ENCODE assay signal across 8 cellular contexts in genomic region chr3:15426579-15427118, GRCh38. TPM values are rescaled to one million over a fixed set of nuclear protein-coding genes. Genes with fewer than 3 reads are reported as not detected.
DNase-seq lines count a peak whose midpoint lies in the region; ATAC-seq, FAIRE-seq and TF ChIP-seq lines count a peak whose summit lies in the region.

No MANE protein-coding gene starts in this region.

- H3K4me3 ChIP-seq in GM12878 (peak overlapping the region; percentile 95), lower lobe of right lung (peak overlapping the region; percentile 84), transverse colon (peak overlapping the region; percentile 72 to 88 (median 77))

- no peak for TF ChIP-seq RAD21 in GM12878 (IDR thresholded peaks at IDR 0.05; ENCODE audit: insufficient read depth, low read depth, low read length)

- H3K9ac ChIP-seq in GM12878 (ENCODE audit: control insufficient read depth, insufficient read depth, low read length): peak overlapping the region; percentile 71

- TF ChIP-seq CTCF in GM12878 (IDR thresholded peaks at IDR 0.05 in 2 of 3, conservative IDR thresholded peaks at IDR 0.05 in 1 of 3; ENCODE audit: control insufficient read depth in 2 of 3, extremely low read depth in 1 of 3, insufficient read depth in 1 of 3, low read depth in 3 of 3, low read length in 3 of 3) (no peak), lower lobe of right lung (IDR thresholded peaks at IDR 0.05) (no peak), transverse colon (IDR thresholded peaks at IDR 0.05) (no peak)

- peaks cover 50% of the 10 kb centered on the region for H3K4me1 Mint-ChIP-seq in activated naive CD4-positive, alpha-beta T cell treated with anti-CD3 and anti-CD28 coated beads, Interleukin-2, amount 10 ng/mL, durations not matched to agents 7 days and 5 days

- peaks cover 2% of the 10 kb centered on the region for H3K9me3 Mint-ChIP-seq in activated naive CD4-positive, alpha-beta T cell treated with anti-CD3 and anti-CD28 coated beads, Interleukin-2, amount 10 ng/mL, durations not matched to agents 7 days and 5 days

- no peak for DNase-seq in activated naive CD4-positive, alpha-beta T cell treated with anti-CD3 and anti-CD28 coated beads, Interleukin-2, amount 10 ng/mL, durations not matched to agents 7 days and 5 days
- no peak for DNase-seq in activated naive CD4-positive, alpha-beta T cell (lab: John Stamatoyannopoulos, UW)
- DNase-seq in GM12878 (ENCODE audit: low read depth, low spot score): no peak
- DNase-seq in lower lobe of right lung: no peak
- no peak for DNase-seq in transverse colon
- no peak for DNase-seq in NOMO-1 treated with DMSO at 0.1 percent for 48 hours (lab: John Stamatoyannopoulos, UW; ENCODE audit: unreplicated experiment)
- no peak for DNase-seq in NCI-H510A (lab: John Stamatoyannopoulos, UW)

- ATAC-seq in GM12878 (no peak), lower lobe of right lung (no peak), GM18502 (IDR thresholded peaks at IDR 0.05; ENCODE audit: poor library complexity, unreplicated experiment) (no peak)

- in situ Hi-C loops in GM12878 (cut with MboI) (no loop called here), transverse colon (cut with MboI; ENCODE audit: low pct_ligation_motif_present in 1 of 4, low pct_unique_long_range_greater_than_20kb in 1 of 4, low sequenced_read_pairs in 3 of 4) (loop anchor here in 3 of 4 donors (25.0 kb wide), 1 partner anchor 136 kb away; no protein-coding TSS in a partner anchor)

- H3K27ac Mint-ChIP-seq in activated naive CD4-positive, alpha-beta T cell treated with anti-CD3 and anti-CD28 coated beads, Interleukin-2, amount 10 ng/mL, durations not matched to agents 7 days and 5 days: peak overlapping the region; percentile 88

- H3K36me3 ChIP-seq in GM12878 (ENCODE audit: control insufficient read depth in 2 of 2, insufficient read depth in 2 of 2, low read length in 1 of 2) (peaks cover 0 to 9% of the 10 kb centered on the region in 2 experiments; a peak in 3 of 4 replicates), lower lobe of right lung (peaks cover 49% of the 10 kb centered on the region), transverse colon (peaks cover 0 to 15% (median 0%) of the 10 kb centered on the region in 4 donors)

- SMC1A ChIA-PET in GM12878 (lab: Charles Lee; ENCODE audit: uncharacterized antibody, unreplicated experiment): interaction anchor here (1.0 to 3.7 kb wide), 5 partner anchors 9 to 158 kb away, joined by 3 to 11 read pairs (median 4); no protein-coding TSS in a partner anchor

- H3K4me3 Mint-ChIP-seq in activated naive CD4-positive, alpha-beta T cell treated with anti-CD3 and anti-CD28 coated beads, Interleukin-2, amount 10 ng/mL, durations not matched to agents 7 days and 5 days: peak overlapping the region; percentile 93

- TF ChIP-seq POLR2A in GM12878 (IDR thresholded peaks at IDR 0.05; ENCODE audit: low read depth, low read length) (no peak), transverse colon (IDR thresholded peaks at IDR 0.05) (no peak)

- TSS peak; percentile 78 for BruUV-seq in GM12878 (replicated peaks; lab: Mats Ljungman, UMichigan)

- intact Hi-C loops in GM12878 (cut with micrococcal nuclease; ENCODE audit: unreplicated experiment) (no loop called here), lower lobe of right lung (cut with DNase I) (no loop called here), transverse colon (cut with DNase I; ENCODE audit: low total_unique reads) (no loop called here)

- peak overlapping the region; percentile 97 for H2AFZ ChIP-seq in GM12878 (ENCODE audit: control insufficient read depth, low read depth, low read length)

- CTCF ChIA-PET in activated naive CD4-positive, alpha-beta T cell treated with anti-CD3 and anti-CD28 coated beads, Interleukin-2, amount 10 ng/mL, durations not matched to agents 7 days and 5 days (lab: Charles Lee): interaction anchor here (0.7 to 3.0 kb wide), 5 partner anchors 128 to 318 kb away, joined by 3 to 13 read pairs (median 3); no protein-coding TSS in a partner anchor
- CTCF ChIA-PET in GM12878 (lab: Yijun Ruan, JAX): interaction anchor here (0.8 to 4.0 kb wide), 6 partner anchors 21 to 385 kb away, joined by 3 to 23 read pairs (median 6); no protein-coding TSS in a partner anchor

- peaks cover 41% of the 10 kb centered on the region for H3K79me2 ChIP-seq in GM12878 (ENCODE audit: control insufficient read depth, insufficient read depth, low read length)

- H3K36me3 Mint-ChIP-seq in activated naive CD4-positive, alpha-beta T cell treated with anti-CD3 and anti-CD28 coated beads, Interleukin-2, amount 10 ng/mL, durations not matched to agents 7 days and 5 days: peaks cover 48% of the 10 kb centered on the region

- RAD21 ChIA-PET in GM12878 (lab: Charles Lee; ENCODE audit: unreplicated experiment): interaction anchor here (1.3 to 1.7 kb wide), 2 partner anchors 40 to 42 kb away, joined by 4 to 5 read pairs; no protein-coding TSS in a partner anchor

- no peaks in the 10 kb centered on the region for H4K20me1 ChIP-seq in GM12878 (ENCODE audit: control insufficient read depth, insufficient read depth)

- TF ChIP-seq EP300 in GM12878 (IDR thresholded peaks at IDR 0.05; ENCODE audit: borderline replicate concordance in 1 of 2, control insufficient read depth in 1 of 2, low read depth in 2 of 2, low read length in 2 of 2) (no peak), transverse colon (IDR thresholded peaks at IDR 0.05; ENCODE audit: low read depth) (no peak)

- no peaks in the 10 kb centered on the region for H3K9me3 ChIP-seq in GM12878 (replicated peaks; ENCODE audit: control insufficient read depth, insufficient read depth, low read length)
- H3K9me3 ChIP-seq in lower lobe of right lung: no peaks in the 10 kb centered on the region
- no peaks in the 10 kb centered on the region for H3K9me3 ChIP-seq in transverse colon

- no peaks in the 10 kb centered on the region for H3K27me3 Mint-ChIP-seq in activated naive CD4-positive, alpha-beta T cell treated with anti-CD3 and anti-CD28 coated beads, Interleukin-2, amount 10 ng/mL, durations not matched to agents 7 days and 5 days

- WGBS in GM12878 (ENCODE audit: insufficient coverage, insufficient replicate concordance, low lambda C conversion rate, missing lambda C conversion rate): 49% methylated on average over 16 of the region's 16 CpGs
- WGBS in transverse colon (ENCODE audit: low coverage in 1 of 2), 2 donors: 54 to 81% methylated on average over 8 to 16 of the region's 16 CpGs

- H3K4me1 ChIP-seq in GM12878 (ENCODE audit: control insufficient read depth, insufficient read depth, low read length) (no peaks in the 10 kb centered on the region; the same call in 1 of the 2 replicates), lower lobe of right lung (peaks cover 36% of the 10 kb centered on the region), transverse colon (peaks cover 6 to 41% (median 23%) of the 10 kb centered on the region in 4 donors)

- H3K27ac ChIP-seq in GM12878 (ENCODE audit: control insufficient read depth, insufficient read depth): peak overlapping the region; percentile 81
- H3K27ac ChIP-seq in lower lobe of right lung: peak overlapping the region; percentile 87
- H3K27ac ChIP-seq in transverse colon: peak overlapping the region; percentile 77 to 89 (median 85)

- H3K4me2 ChIP-seq in GM12878 (ENCODE audit: control insufficient read depth, insufficient read depth): peak overlapping the region; percentile 83

- no peak for FAIRE-seq in GM12878 (lab: Jason Lieb, UNC)

- H3K27me3 ChIP-seq in GM12878 (replicated peaks in 1 of 2; ENCODE audit: control insufficient read depth in 2 of 2, insufficient read depth in 2 of 2, low read length in 1 of 2): no peaks in the 10 kb centered on the region
- H3K27me3 ChIP-seq in lower lobe of right lung (ENCODE audit: low read depth): no peaks in the 10 kb centered on the region
- no peaks in the 10 kb centered on the region for H3K27me3 ChIP-seq in transverse colon

- POLR2A ChIA-PET in GM12878 (lab: Charles Lee): no interaction called here

RNA-seq across cellular contexts. Expression of gene METTL6, which starts 0.7 kb away (rescaled TPM):
- total RNA-seq in GM12878 (2013; cell fraction: nucleolus; rRNA removed): 56.0 TPM in 2 replicates
- total RNA-seq in GM12878 (2014; rRNA removed) (13.8 and 17.2 TPM in 2 replicates), GM12878 (2014; rRNA removed; fragmentation: Illumina TruSeq; extraction: Trizol) (22.1 and 25.9 TPM in 2 replicates), GM12878 (2021) (11.7 and 14.4 TPM in 2 replicates), lower lobe of right lung (18.1 TPM), transverse colon (1 to 10 TPM; 2.6 to 9.6 (median 9.0) TPM)
- 10.6 TPM for polyA plus RNA-seq in GM12878 (2011; ENCODE audit: low read depth)
- polyA plus RNA-seq in GM12878 (2011; rRNA removed) (21.2 and 26.0 TPM in 2 replicates), GM12878 (2014; fragmentation: Illumina TruSeq; extraction: Trizol) (21.5 and 29.3 TPM in 2 replicates), GM12878 (2014; fragmentation: Nextera tagmentation; extraction: Ambion mirVana) (10 to 100 TPM; 27.4 to 29.6 TPM), GM12878 (2014; rRNA removed) (17.0 and 19.1 TPM in 2 replicates), GM12878 (2016; fragmentation: Nextera tagmentation; extraction: Ambion mirVana) (10 to 100 TPM; 16.3 to 20.3 TPM)
- polyA plus RNA-seq in GM12878 (2011; cell fraction: cytosol; rRNA removed): 18.2 and 18.6 TPM in 2 replicates
- polyA plus RNA-seq in GM12878 (2011; cell fraction: nucleus; rRNA removed): 11.6 and 13.7 TPM in 2 replicates
- polyA plus RNA-seq in GM12878 (2012): 10.1 and 13.8 TPM in 2 replicates
- 26.3 and 30.0 TPM in 2 replicates for polyA minus RNA-seq in GM12878 (2011; rRNA and poly(A)+ RNA removed)
- polyA minus RNA-seq in GM12878 (2011; cell fraction: cytosol; rRNA and poly(A)+ RNA removed): 7.3 and 11.0 TPM in 2 replicates
- polyA minus RNA-seq in GM12878 (2011; cell fraction: nucleus; rRNA and poly(A)+ RNA removed): 8.8 and 10.2 TPM in 2 replicates

RNA-seq across cellular contexts. Expression of gene EAF1, which starts 0.7 kb away (rescaled TPM):
- total RNA-seq in GM12878 (2013; cell fraction: nucleolus; rRNA removed): 13.1 and 13.9 TPM in 2 replicates
- 20.4 and 21.6 TPM in 2 replicates for total RNA-seq in GM12878 (2014; rRNA removed)
- 16.1 and 16.5 TPM in 2 replicates for total RNA-seq in GM12878 (2014; rRNA removed; fragmentation: Illumina TruSeq; extraction: Trizol)
- 15.8 and 17.2 TPM in 2 replicates for total RNA-seq in GM12878 (2021)
- 7.3 TPM for polyA plus RNA-seq in GM12878 (2011; ENCODE audit: low read depth)
- 21.3 and 24.6 TPM in 2 replicates for polyA plus RNA-seq in GM12878 (2011; rRNA removed)
- 22.3 and 22.5 TPM in 2 replicates for polyA plus RNA-seq in GM12878 (2011; cell fraction: cytosol; rRNA removed)
- polyA plus RNA-seq in GM12878 (2011; cell fraction: nucleus; rRNA removed): 10.4 and 12.2 TPM in 2 replicates
- polyA plus RNA-seq in GM12878 (2012): 11.3 and 14.3 TPM in 2 replicates
- 16.0 and 18.7 TPM in 2 replicates for polyA plus RNA-seq in GM12878 (2014; fragmentation: Illumina TruSeq; extraction: Trizol)
- polyA plus RNA-seq in GM12878 (2014; fragmentation: Nextera tagmentation; extraction: Ambion mirVana): 1 to 10 TPM; 6.8 to 9.2 TPM
- polyA plus RNA-seq in GM12878 (2014; rRNA removed): 15.4 and 16.4 TPM in 2 replicates
- 10 to 100 TPM; 12.7 to 13.0 TPM for polyA plus RNA-seq in GM12878 (2016; fragmentation: Nextera tagmentation; extraction: Ambion mirVana)
- 25.2 and 28.5 TPM in 2 replicates for polyA minus RNA-seq in GM12878 (2011; rRNA and poly(A)+ RNA removed)
- polyA minus RNA-seq in GM12878 (2011; cell fraction: cytosol; rRNA and poly(A)+ RNA removed): 13.7 and 17.6 TPM in 2 replicates
- polyA minus RNA-seq in GM12878 (2011; cell fraction: nucleus; rRNA and poly(A)+ RNA removed): 7.7 and 14.0 TPM in 2 replicates
- total RNA-seq in lower lobe of right lung: 25.6 TPM
- 10 to 100 TPM; 19.1 to 37.0 (median 26.4) TPM for total RNA-seq in transverse colon
